9 cellular contexts compared by ENCODE assay signal in genomic region chr2:232418466-232419244, GRCh38. TPM values are rescaled to one million over a fixed set of nuclear protein-coding genes. Genes with fewer than 3 reads are reported as not detected.
DNase-seq lines count a peak whose midpoint lies in the region; ATAC-seq and TF ChIP-seq lines count a peak whose summit lies in the region.
"Had no signal": no experiment of that assay in that cellular context is flagged by ENCODE, and none has a peak within 500 bp of the region (broad histone marks: within the 10 kb centered on the region; RNA-seq: fewer than 3 reads in every experiment).

No MANE protein-coding gene starts in this region.

- H3K36me3 Mint-ChIP-seq in naive thymus-derived CD8-positive, alpha-beta T cell, result peaks cover 0 to 16% (median 0%) of the 10 kb centered on the region in 3 donors

- peaks cover 0 to 15% (median 0%) of the 10 kb centered on the region in 9 donors for H3K9me3 Mint-ChIP-seq in naive thymus-derived CD8-positive, alpha-beta T cell

- H3K27ac Mint-ChIP-seq in naive thymus-derived CD8-positive, alpha-beta T cell, result peak overlapping the region in 1 of 10 donors; percentile 25

- peaks cover 6 to 21% (median 17%) of the 10 kb centered on the region in 4 donors for H3K4me1 Mint-ChIP-seq in naive thymus-derived CD8-positive, alpha-beta T cell

- peak overlapping the region; percentile 58 to 90 (median 65) for H3K4me3 Mint-ChIP-seq in naive thymus-derived CD8-positive, alpha-beta T cell

- DNase-seq in CD1c-positive myeloid dendritic cell (ENCODE audit: extremely low spot score) (peak; percentile 37), cardiac fibroblast (ENCODE audit: low read depth in 2 of 2) (peak; percentile 6 to 10), NK-92 (lab: John Stamatoyannopoulos, UW; ENCODE audit: unreplicated experiment) (no peak), AML-193 (lab: John Stamatoyannopoulos, UW) (no peak), NOMO-1 treated with DMSO at 0.1 percent for 48 hours (lab: John Stamatoyannopoulos, UW; ENCODE audit: unreplicated experiment) (no peak)
- peak; percentile 17 for DNase-seq in Jurkat, Clone E6-1 (ENCODE audit: low read depth, low spot score)
- DNase-seq in naive thymus-derived CD8-positive, alpha-beta T cell, result no peak
- DNase-seq in activated CD4-positive, CD25-positive, alpha-beta regulatory T cell (lab: John Stamatoyannopoulos, UW), result no peak

- peak overlapping the region; percentile 35 for H3K4me3 ChIP-seq in Jurkat, Clone E6-1 (ENCODE audit: low read length)
- H3K4me3 ChIP-seq in cardiac fibroblast (replicated peaks in 1 of 2; ENCODE audit: low read depth in 2 of 2, low read length in 2 of 2), result peak overlapping the region; percentile 13 to 24

- H3K27me3 Mint-ChIP-seq in naive thymus-derived CD8-positive, alpha-beta T cell, result peaks cover 23 to 52% (median 29%) of the 10 kb centered on the region in 5 donors

- POLR2A ChIA-PET in naive thymus-derived CD8-positive, alpha-beta T cell (lab: Charles Lee), result no interaction called here

- TF ChIP-seq CTCF in cardiac fibroblast (IDR thresholded peaks at IDR 0.05; ENCODE audit: low read depth, low read length), result no peak

- peak; percentile 21 to 39 for ATAC-seq in naive thymus-derived CD8-positive, alpha-beta T cell

RNA-seq across cellular contexts. Expression of gene ALPG, which starts 12.0 kb away (rescaled TPM):
- polyA plus RNA-seq in Jurkat, Clone E6-1 (2012; ENCODE audit: insufficient read depth, insufficient read length), result not detected
- total RNA-seq in naive thymus-derived CD8-positive, alpha-beta T cell, result not detected
- polyA plus RNA-seq in naive thymus-derived CD8-positive, alpha-beta T cell, result not detected
- total RNA-seq: adrenal gland had no signal
- polyA plus RNA-seq: adrenal gland had no signal

RNA-seq across cellular contexts. Expression of gene ALPI, which starts 37.3 kb away (rescaled TPM):
- not detected for polyA plus RNA-seq in Jurkat, Clone E6-1 (2012; ENCODE audit: insufficient read depth, insufficient read length)
- not detected for total RNA-seq in naive thymus-derived CD8-positive, alpha-beta T cell
- polyA plus RNA-seq in naive thymus-derived CD8-positive, alpha-beta T cell, result not detected
- total RNA-seq: adrenal gland had no signal
- polyA plus RNA-seq: adrenal gland had no signal

RNA-seq across cellular contexts. Expression of gene ALPP, which starts 40.1 kb away (rescaled TPM):
- not detected for polyA plus RNA-seq in Jurkat, Clone E6-1 (2012; ENCODE audit: insufficient read depth, insufficient read length)
- not detected for total RNA-seq in naive thymus-derived CD8-positive, alpha-beta T cell
- polyA plus RNA-seq in naive thymus-derived CD8-positive, alpha-beta T cell, result not detected
- total RNA-seq: adrenal gland had no signal
- polyA plus RNA-seq: adrenal gland had no signal

Comparison
In these comparisons a context has a peak if more than half of its experiments do, and no peak if none do; other contexts are left out.
1. DNase-seq: peak in CD1c-positive myeloid dendritic cell (single experiment), Jurkat, Clone E6-1 (single experiment) and cardiac fibroblast (2 of 2); none in naive thymus-derived CD8-positive, alpha-beta T cell (0 of 10), NK-92 (single experiment), AML-193 (0 of 2), NOMO-1 treated with DMSO at 0.1 percent for 48 hours (single experiment) and activated CD4-positive, CD25-positive, alpha-beta regulatory T cell (0 of 4).